9 cellular contexts compared by ENCODE assay signal in genomic region chr7:87129836-87130235, GRCh38.
DNase-seq lines count a peak whose midpoint lies in the region; ATAC-seq lines count a peak whose summit lies in the region.
"Had no signal": no experiment of that assay in that cellular context is flagged by ENCODE, and none has a peak within 500 bp of the region (broad histone marks: within the 10 kb centered on the region; RNA-seq: fewer than 3 reads in every experiment).

No MANE protein-coding gene starts in this region.

- DNase-seq in stimulated activated effector memory CD8-positive, alpha-beta T cell treated with anti-CD3 and anti-CD28 coated beads, Interleukin-12 subunit alpha, Interleukin-12 subunit beta, amount 100 ng/mL, for 72 hours (ENCODE audit: low spot score in 2 of 2) = no peak
- no peak for DNase-seq in NCI-H1436 (lab: John Stamatoyannopoulos, UW)
- no peak for DNase-seq in stimulated activated naive CD8-positive, alpha-beta T cell treated with anti-CD3 and anti-CD28 coated beads, Interleukin-15, Interleukin-2, amounts not matched to agents 100 U/mL and 50 U/mL, for 24 hours
- no peak for DNase-seq in stimulated activated CD4-positive, alpha-beta T cell treated with anti-CD3 and anti-CD28 coated beads, Interleukin-4, amount 100 ng/mL, for 24 hours
- DNase-seq: activated T-cell treated with anti-CD3 and anti-CD28 coated beads, Interleukin-2, amount 50 U/mL, for 48 hours; T-cell had no signal

- H3K4me1 Mint-ChIP-seq in stimulated activated effector memory CD8-positive, alpha-beta T cell treated with anti-CD3 and anti-CD28 coated beads, Interleukin-12 subunit alpha, Interleukin-12 subunit beta, amount 100 ng/mL, for 72 hours = peaks cover 7% of the 10 kb centered on the region

- H3K9me3 Mint-ChIP-seq in stimulated activated effector memory CD8-positive, alpha-beta T cell treated with anti-CD3 and anti-CD28 coated beads, Interleukin-12 subunit alpha, Interleukin-12 subunit beta, amount 100 ng/mL, for 72 hours = no peaks in the 10 kb centered on the region
- H3K9me3 Mint-ChIP-seq: T-cell had no signal

- ATAC-seq in GM19324 (IDR thresholded peaks at IDR 0.05; ENCODE audit: low FRiP score, unreplicated experiment) (peak; percentile 95), HG02678 (IDR thresholded peaks at IDR 0.05; ENCODE audit: unreplicated experiment) (peak; percentile 97), HG03521 (IDR thresholded peaks at IDR 0.05; ENCODE audit: unreplicated experiment) (peak; percentile 87)
- ATAC-seq in stimulated activated effector memory CD8-positive, alpha-beta T cell treated with anti-CD3 and anti-CD28 coated beads, Interleukin-12 subunit alpha, Interleukin-12 subunit beta, amount 100 ng/mL, for 72 hours = peak; percentile 68
- no peak for ATAC-seq in stimulated activated naive CD8-positive, alpha-beta T cell treated with anti-CD3 and anti-CD28 coated beads, Interleukin-15, Interleukin-2, amounts not matched to agents 100 U/mL and 50 U/mL, for 24 hours
- ATAC-seq: T-cell had no signal

- H3K27ac Mint-ChIP-seq in stimulated activated effector memory CD8-positive, alpha-beta T cell treated with anti-CD3 and anti-CD28 coated beads, Interleukin-12 subunit alpha, Interleukin-12 subunit beta, amount 100 ng/mL, for 72 hours = no peak overlapping the region
- H3K27ac Mint-ChIP-seq: T-cell had no signal

- H3K36me3 Mint-ChIP-seq in stimulated activated effector memory CD8-positive, alpha-beta T cell treated with anti-CD3 and anti-CD28 coated beads, Interleukin-12 subunit alpha, Interleukin-12 subunit beta, amount 100 ng/mL, for 72 hours = no peaks in the 10 kb centered on the region
- H3K36me3 Mint-ChIP-seq: T-cell had no signal

- H3K4me3 Mint-ChIP-seq in stimulated activated effector memory CD8-positive, alpha-beta T cell treated with anti-CD3 and anti-CD28 coated beads, Interleukin-12 subunit alpha, Interleukin-12 subunit beta, amount 100 ng/mL, for 72 hours = no peak overlapping the region
- H3K4me3 Mint-ChIP-seq: T-cell had no signal
